In the genomic region with DNA sequence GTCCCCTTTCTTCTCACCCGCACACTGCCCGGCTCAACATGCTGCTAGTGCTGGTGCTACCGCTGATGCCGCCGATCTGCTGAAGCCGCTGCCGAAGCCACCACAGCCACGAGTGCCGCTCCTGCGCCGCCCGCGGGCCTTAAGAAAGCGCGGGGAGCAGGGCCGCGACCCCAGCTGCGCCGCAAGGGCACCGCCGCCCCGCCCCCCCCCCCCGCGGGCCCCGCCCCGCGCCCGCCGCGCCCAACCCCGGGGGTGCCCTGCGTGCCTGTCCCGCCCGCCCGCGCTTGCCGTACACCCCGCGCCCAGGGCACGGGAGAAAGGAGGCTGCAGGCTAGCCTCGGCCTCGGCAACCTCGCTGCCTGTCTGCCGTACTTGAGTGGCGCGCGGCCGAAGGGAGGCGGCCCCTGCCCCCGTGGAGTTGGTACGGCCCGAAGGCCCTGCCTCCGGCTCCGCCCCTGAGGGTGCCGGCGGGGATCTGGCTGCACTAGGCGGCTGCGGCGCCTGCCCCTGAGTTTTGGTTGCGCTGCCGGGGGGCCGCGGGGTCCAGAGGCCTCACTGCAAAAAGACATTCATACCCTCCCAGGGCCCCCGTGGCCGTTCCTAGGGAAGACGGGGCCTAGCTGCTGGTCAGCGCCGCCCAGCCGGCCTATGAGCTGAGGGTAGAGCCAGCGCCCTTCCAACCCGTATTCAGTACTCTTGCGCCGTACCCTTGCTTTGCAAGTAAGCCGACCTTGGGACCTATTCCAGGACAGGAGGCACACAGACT, we compare ENCODE assay signal across 8 cellular contexts. TPM values are rescaled to one million over a fixed set of nuclear protein-coding genes. Genes with fewer than 3 reads are reported as not detected.
A peak's percentile ranks its signal among the peaks of the same experiment; 100 is the strongest.
DNase-seq lines count a peak whose midpoint lies in the region; ATAC-seq and TF ChIP-seq lines count a peak whose summit lies in the region.

A gene (minus strand): TSS at position 114 of the 766 bp plus-strand sequence. CDS start 74 bp downstream, at position 40.

- H3K27ac ChIP-seq in colonic mucosa = peak within 1 kb of the TSS; percentile 99

- intact Hi-C loops in colonic mucosa (cut with DNase I) (loop anchor here (5.0 kb wide), 2 partner anchors 34 to 94 kb away; a partner anchor contains a TSS), left colon (cut with DNase I, micrococcal nuclease) (loop anchor here in 1 of 2 donors (5.0 kb wide), 1 partner anchor 34 kb away; a partner anchor contains a TSS)

- no peak for TF ChIP-seq CTCF in BE2C (IDR thresholded peaks at IDR 0.05; ENCODE audit: low read depth, low read length)
- TF ChIP-seq CTCF in colonic mucosa (IDR thresholded peaks at IDR 0.05) = no peak

- H3K4me1 ChIP-seq in BE2C (peaks cover 4% of the 10 kb centered on the region; the same call in 1 of the 2 replicates), colonic mucosa (no peaks in the 10 kb centered on the region)

- peak within 1 kb of the TSS; percentile 96 to 98 for H3K9ac ChIP-seq in colonic mucosa (ENCODE audit: low read depth in 2 of 2, low read length in 2 of 2)

- peak; percentile 89 for DNase-seq in BE2C
- DNase-seq in NCI-H510A treated with DMSO at 0.1 percent for 48 hours (lab: John Stamatoyannopoulos, UW) = peak; percentile 64
- DNase-seq in activated CD4-positive, alpha-beta T cell treated with anti-CD3 and anti-CD28 coated beads for 48 hours = peak; percentile 88
- peak; percentile 87 for DNase-seq in colonic mucosa
- peak; percentile 87 to 90 for DNase-seq in left colon
- DNase-seq in stimulated activated CD4-positive, alpha-beta T cell treated with anti-CD3 and anti-CD28 coated beads, Interleukin-1b, Interleukin-23, amount 100 ng/mL, for 48 hours = peak; percentile 84

- H3K27me3 ChIP-seq in BE2C (no peaks in the 10 kb centered on the region), colonic mucosa (no peaks in the 10 kb centered on the region)

- peak; percentile 75 for ATAC-seq in HG03378 (IDR thresholded peaks at IDR 0.05; ENCODE audit: unreplicated experiment)
- peak; percentile 78 for ATAC-seq in left colon

- H3K9me3 ChIP-seq in BE2C = no peaks in the 10 kb centered on the region
- no peaks in the 10 kb centered on the region for H3K9me3 ChIP-seq in colonic mucosa

- H3K4me3 ChIP-seq in BE2C (ENCODE audit: low read depth, low read length) (peak within 1 kb of the TSS; percentile 80), colonic mucosa (peak within 1 kb of the TSS; percentile 97)

- H3K36me3 ChIP-seq in BE2C = peaks cover 2% of the 10 kb centered on the region; the same call in 1 of the 2 replicates
- H3K36me3 ChIP-seq in colonic mucosa = no peaks in the 10 kb centered on the region

- peak; percentile 93 for TF ChIP-seq POLR2A in GM19193 (IDR thresholded peaks at IDR 0.05; ENCODE audit: extremely low read depth, insufficient read depth, insufficient read length)

RNA-seq across cellular contexts. Expression of the gene that starts here (rescaled TPM):
- 34.6 TPM for polyA plus RNA-seq in BE2C (2012; ENCODE audit: insufficient read depth, insufficient read length, low read depth)
- 100 to 1,000 TPM; 199 to 365 TPM for total RNA-seq in colonic mucosa
- total RNA-seq in left colon = 100 to 1,000 TPM; 284 to 402 TPM

Comparison
In these comparisons a context has a peak if more than half of its experiments do, and no peak if none do; other contexts are left out.
1. Peak in every context shown above with its lines: DNase-seq, ATAC-seq, H3K4me3 ChIP-seq and H3K27ac ChIP-seq.